ENCODE assay signal across 16 cellular contexts in genomic region chr17:18250259-18250658, GRCh38. TPM values are rescaled to one million over a fixed set of nuclear protein-coding genes. Genes with fewer than 3 reads are reported as not detected.
DNase-seq lines count a peak whose midpoint lies in the region; ATAC-seq and TF ChIP-seq lines count a peak whose summit lies in the region.
"Had no signal": no experiment of that assay in that cellular context is flagged by ENCODE, and none has a peak within 500 bp of the region (broad histone marks: within the 10 kb centered on the region; RNA-seq: fewer than 3 reads in every experiment).

No MANE protein-coding gene starts in this region.

- no peak overlapping the region for H3K4me3 ChIP-seq in transverse colon
- H3K4me3 ChIP-seq: esophagus squamous epithelium, heart right ventricle had no signal

- no peaks in the 10 kb centered on the region for H3K9me3 ChIP-seq in transverse colon
- H3K9me3 ChIP-seq: esophagus squamous epithelium, heart right ventricle had no signal

- no peaks in the 10 kb centered on the region for H3K9me3 Mint-ChIP-seq in activated naive CD8-positive, alpha-beta T cell treated with anti-CD3 and anti-CD28 coated beads, Interleukin-2, amount 10 ng/mL, durations not matched to agents 7 days and 5 days
- no peaks in the 10 kb centered on the region for H3K9me3 Mint-ChIP-seq in activated naive CD8-positive, alpha-beta T cell treated with anti-CD3 and anti-CD28 coated beads, Interleukin-2, amount 50 U/mL, for 24 hours
- H3K9me3 Mint-ChIP-seq in endothelial cell (ENCODE audit: unreplicated experiment) = no peaks in the 10 kb centered on the region
- H3K9me3 Mint-ChIP-seq: activated T-cell treated with anti-CD3 and anti-CD28 coated beads, Interleukin-2, amount 50 U/mL, for 24 hours had no signal

- no peak for TF ChIP-seq EP300 in transverse colon (IDR thresholded peaks at IDR 0.05; ENCODE audit: low read depth)

- H3K36me3 ChIP-seq in transverse colon = peaks cover 0 to 53% (median 28%) of the 10 kb centered on the region in 4 donors

- peaks cover 7% of the 10 kb centered on the region for H3K36me3 Mint-ChIP-seq in activated naive CD8-positive, alpha-beta T cell treated with anti-CD3 and anti-CD28 coated beads, Interleukin-2, amount 10 ng/mL, durations not matched to agents 7 days and 5 days
- H3K36me3 Mint-ChIP-seq in activated naive CD8-positive, alpha-beta T cell treated with anti-CD3 and anti-CD28 coated beads, Interleukin-2, amount 50 U/mL, for 24 hours (ENCODE audit: low read depth) = peaks cover 29% of the 10 kb centered on the region
- peaks cover 38% of the 10 kb centered on the region for H3K36me3 Mint-ChIP-seq in endothelial cell (ENCODE audit: low read depth, unreplicated experiment)

- in situ Hi-C loops in transverse colon (cut with MboI; ENCODE audit: low pct_ligation_motif_present in 1 of 4, low pct_unique_long_range_greater_than_20kb in 1 of 4, low sequenced_read_pairs in 3 of 4) = no loop called here

- peaks cover 1% of the 10 kb centered on the region for H3K4me1 Mint-ChIP-seq in activated naive CD8-positive, alpha-beta T cell treated with anti-CD3 and anti-CD28 coated beads, Interleukin-2, amount 10 ng/mL, durations not matched to agents 7 days and 5 days
- no peaks in the 10 kb centered on the region for H3K4me1 Mint-ChIP-seq in activated naive CD8-positive, alpha-beta T cell treated with anti-CD3 and anti-CD28 coated beads, Interleukin-2, amount 50 U/mL, for 24 hours
- peaks cover 9% of the 10 kb centered on the region for H3K4me1 Mint-ChIP-seq in endothelial cell (ENCODE audit: unreplicated experiment)

- H3K4me3 Mint-ChIP-seq in activated naive CD8-positive, alpha-beta T cell treated with anti-CD3 and anti-CD28 coated beads, Interleukin-2, amount 10 ng/mL, durations not matched to agents 7 days and 5 days = no peak overlapping the region
- no peak overlapping the region for H3K4me3 Mint-ChIP-seq in activated naive CD8-positive, alpha-beta T cell treated with anti-CD3 and anti-CD28 coated beads, Interleukin-2, amount 50 U/mL, for 24 hours
- H3K4me3 Mint-ChIP-seq in endothelial cell (ENCODE audit: unreplicated experiment) = peak overlapping the region; percentile 74
- H3K4me3 Mint-ChIP-seq: activated T-cell treated with anti-CD3 and anti-CD28 coated beads, Interleukin-2, amount 50 U/mL, for 24 hours had no signal

- 64 to 68% methylated on average over 5 to 9 of the region's 9 CpGs for WGBS in transverse colon (ENCODE audit: low coverage in 1 of 2), 2 donors

- H3K4me1 ChIP-seq in transverse colon = peaks cover 0 to 19% (median 4%) of the 10 kb centered on the region in 4 donors

- TF ChIP-seq CTCF in endothelial cell (IDR thresholded peaks at IDR 0.05; ENCODE audit: unreplicated experiment) (no peak), transverse colon (IDR thresholded peaks at IDR 0.05) (no peak)

- no peak for DNase-seq in activated naive CD8-positive, alpha-beta T cell treated with anti-CD3 and anti-CD28 coated beads, Interleukin-2, amount 10 ng/mL, durations not matched to agents 7 days and 5 days
- no peak for DNase-seq in activated naive CD8-positive, alpha-beta T cell treated with anti-CD3 and anti-CD28 coated beads, Interleukin-2, amount 50 U/mL, for 24 hours
- DNase-seq in NCI-H345 treated with DMSO at 0.1 percent for 48 hours (lab: John Stamatoyannopoulos, UW; ENCODE audit: unreplicated experiment) (peak; percentile 21), endothelial cell (ENCODE audit: low spot score) (no peak), transverse colon (peak; percentile 79), T-helper 1 cell (no peak), OCI-M2 (lab: John Stamatoyannopoulos, UW; ENCODE audit: unreplicated experiment) (no peak)
- DNase-seq in activated CD8-positive, alpha-beta memory T cell treated with anti-CD3 and anti-CD28 coated beads, Interleukin-2, amount 50 U/mL, for 48 hours = no peak
- DNase-seq: activated CD4-positive, alpha-beta T cell treated with anti-CD3 and anti-CD28 coated beads for 4 hours; activated T-cell treated with anti-CD3 and anti-CD28 coated beads, Interleukin-2, amount 50 U/mL, for 24 hours; DMS79; esophagus squamous epithelium; heart right ventricle; posterior cingulate gyrus; stimulated activated CD4-positive, alpha-beta T cell treated with anti-CD3 and anti-CD28 coated beads, Interleukin-12 subunit alpha, Interleukin-12 subunit beta, amount 100 ng/mL, for 4 hours; T-helper 9 cell had no signal

- no peak for TF ChIP-seq POLR2A in transverse colon (IDR thresholded peaks at IDR 0.05)

- ATAC-seq in activated naive CD8-positive, alpha-beta T cell treated with anti-CD3 and anti-CD28 coated beads, Interleukin-2, amount 10 ng/mL, durations not matched to agents 7 days and 5 days (ENCODE audit: low read depth) = no peak
- no peak for ATAC-seq in activated naive CD8-positive, alpha-beta T cell treated with anti-CD3 and anti-CD28 coated beads, Interleukin-2, amount 50 U/mL, for 24 hours
- ATAC-seq: heart right ventricle had no signal

- H3K27me3 Mint-ChIP-seq in activated naive CD8-positive, alpha-beta T cell treated with anti-CD3 and anti-CD28 coated beads, Interleukin-2, amount 10 ng/mL, durations not matched to agents 7 days and 5 days = no peaks in the 10 kb centered on the region
- H3K27me3 Mint-ChIP-seq in activated naive CD8-positive, alpha-beta T cell treated with anti-CD3 and anti-CD28 coated beads, Interleukin-2, amount 50 U/mL, for 24 hours = no peaks in the 10 kb centered on the region
- H3K27me3 Mint-ChIP-seq in endothelial cell (ENCODE audit: unreplicated experiment) = peaks cover 10% of the 10 kb centered on the region
- H3K27me3 Mint-ChIP-seq: activated T-cell treated with anti-CD3 and anti-CD28 coated beads, Interleukin-2, amount 50 U/mL, for 24 hours had no signal

- intact Hi-C loops in transverse colon (cut with DNase I; ENCODE audit: low total_unique reads) = no loop called here

- H3K27ac Mint-ChIP-seq in activated naive CD8-positive, alpha-beta T cell treated with anti-CD3 and anti-CD28 coated beads, Interleukin-2, amount 10 ng/mL, durations not matched to agents 7 days and 5 days = peak overlapping the region; percentile 34
- no peak overlapping the region for H3K27ac Mint-ChIP-seq in activated naive CD8-positive, alpha-beta T cell treated with anti-CD3 and anti-CD28 coated beads, Interleukin-2, amount 50 U/mL, for 24 hours
- no peak overlapping the region for H3K27ac Mint-ChIP-seq in endothelial cell (ENCODE audit: unreplicated experiment)
- H3K27ac Mint-ChIP-seq: activated T-cell treated with anti-CD3 and anti-CD28 coated beads, Interleukin-2, amount 50 U/mL, for 24 hours had no signal

- no peak overlapping the region for H3K27ac ChIP-seq in transverse colon
- H3K27ac ChIP-seq: heart right ventricle had no signal

- H3K27me3 ChIP-seq in transverse colon = no peaks in the 10 kb centered on the region
- H3K27me3 ChIP-seq: esophagus squamous epithelium, heart right ventricle had no signal

- POLR2A ChIA-PET in activated naive CD8-positive, alpha-beta T cell treated with anti-CD3 and anti-CD28 coated beads, Interleukin-2, amount 10 ng/mL, durations not matched to agents 7 days and 5 days (lab: Charles Lee) = interaction anchor here (0.8 to 1.1 kb wide), 2 partner anchors 13 to 64 kb away, joined by 3 read pairs; partner anchors contain the start of genes SMCR8 and TOP3A

RNA-seq across cellular contexts. Expression of gene FLII, which starts 8.3 kb away (rescaled TPM):
- total RNA-seq in activated naive CD8-positive, alpha-beta T cell treated with anti-CD3 and anti-CD28 coated beads, Interleukin-2, amount 10 ng/mL, durations not matched to agents 7 days and 5 days = 100 to 1,000 TPM; 334 to 354 TPM
- total RNA-seq in endothelial cell (ENCODE audit: unreplicated experiment) = 355 TPM
- total RNA-seq in transverse colon = 100 to 1,000 TPM; 365 to 919 (median 428) TPM

RNA-seq across cellular contexts. Expression of gene MIEF2, which starts 10.2 kb away (rescaled TPM):
- 10 to 100 TPM; 14.0 to 14.7 TPM for total RNA-seq in activated naive CD8-positive, alpha-beta T cell treated with anti-CD3 and anti-CD28 coated beads, Interleukin-2, amount 10 ng/mL, durations not matched to agents 7 days and 5 days
- total RNA-seq in endothelial cell (ENCODE audit: unreplicated experiment) (11.6 TPM), transverse colon (10 to 100 TPM in 3 of 4 donors, 1 to 10 TPM in 1; 7.4 to 48.0 (median 21.0) TPM)

RNA-seq across cellular contexts. Expression of gene LLGL1, which starts 24.8 kb away (rescaled TPM):
- total RNA-seq in activated naive CD8-positive, alpha-beta T cell treated with anti-CD3 and anti-CD28 coated beads, Interleukin-2, amount 10 ng/mL, durations not matched to agents 7 days and 5 days = 10 to 100 TPM; 21.3 to 21.6 TPM
- total RNA-seq in endothelial cell (ENCODE audit: unreplicated experiment) = 57.2 TPM
- 10 to 100 TPM; 11.1 to 18.0 (median 14.9) TPM for total RNA-seq in transverse colon

Comparison
In these comparisons a context has a peak if more than half of its experiments do, and no peak if none do; other contexts are left out.
1. DNase-seq: peak in NCI-H345 treated with DMSO at 0.1 percent for 48 hours (single experiment) and transverse colon (single experiment); none in activated naive CD8-positive, alpha-beta T cell treated with anti-CD3 and anti-CD28 coated beads, Interleukin-2, amount 10 ng/mL, durations not matched to agents 7 days and 5 days (single experiment), activated naive CD8-positive, alpha-beta T cell treated with anti-CD3 and anti-CD28 coated beads, Interleukin-2, amount 50 U/mL, for 24 hours (single experiment), endothelial cell (single experiment), activated CD8-positive, alpha-beta memory T cell treated with anti-CD3 and anti-CD28 coated beads, Interleukin-2, amount 50 U/mL, for 48 hours (single experiment), T-helper 1 cell (0 of 5) and OCI-M2 (single experiment).